In the genomic region with DNA sequence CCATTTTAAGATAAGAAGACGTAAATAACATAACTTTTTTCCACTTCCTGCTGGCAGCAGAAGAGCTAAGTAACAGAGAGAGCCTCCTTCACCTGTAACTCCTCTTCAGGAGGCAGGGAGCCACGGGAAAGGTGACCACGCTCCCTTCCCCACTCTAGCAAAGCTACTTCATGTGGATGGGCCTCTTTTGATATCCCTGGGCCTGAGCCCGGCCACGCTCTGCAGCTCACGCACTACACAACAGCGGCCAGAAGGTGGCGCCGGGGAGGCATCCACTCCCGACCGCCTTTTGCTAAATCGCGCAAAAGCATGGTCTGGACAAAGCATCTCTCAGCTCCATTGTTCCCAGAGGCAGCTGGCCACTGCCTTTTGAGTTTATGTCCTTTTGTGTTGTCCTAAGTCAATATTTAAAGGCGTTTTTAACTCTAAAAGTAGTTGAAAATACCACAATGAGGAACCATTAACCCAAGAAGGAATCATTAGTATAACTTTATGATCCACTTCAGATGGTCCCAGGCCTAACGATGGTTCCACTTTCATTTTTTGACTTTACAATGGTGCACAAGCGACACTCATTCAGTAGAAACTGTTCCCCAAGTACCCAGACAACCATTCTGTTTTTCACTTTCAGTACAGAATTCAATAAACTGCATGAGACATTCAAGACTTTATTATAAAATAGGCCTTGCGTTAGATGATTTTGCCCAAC, we compare ENCODE assay signal across 1 cellular context.
TF ChIP-seq lines count a peak whose summit lies in the region.

No MANE protein-coding gene starts in this region.

TF ChIP-seq in IMR-90, 13 proteins besides CTCF, POLR2A, EP300 and RAD21:
- TF ChIP-seq MAZ (IDR thresholded peaks at IDR 0.05; ENCODE audit: borderline replicate concordance, low read depth, low read length) (no peak), MXI1 (IDR thresholded peaks at IDR 0.05; ENCODE audit: borderline replicate concordance, low read depth, low read length) (peak; percentile 31; the same call in 1 of the 2 replicates), SMC3 (IDR thresholded peaks at IDR 0.05; ENCODE audit: low read depth, low read length) (peak; percentile 91)
